17 cellular contexts compared by ENCODE assay signal in genomic region chr11:27237641-27238040, GRCh38.
A peak's percentile ranks its signal among the peaks of the same experiment; 100 is the strongest.
DNase-seq lines count a peak whose midpoint lies in the region; ATAC-seq, FAIRE-seq and TF ChIP-seq lines count a peak whose summit lies in the region.
"Had no signal": no experiment of that assay in that cellular context is flagged by ENCODE, and none has a peak within 500 bp of the region (broad histone marks: within the 10 kb centered on the region; RNA-seq: fewer than 3 reads in every experiment).

No MANE protein-coding gene starts in this region.

- H3K4me1 ChIP-seq in Peyer's patch (peaks cover 0 to 19% (median 0%) of the 10 kb centered on the region in 4 donors), mucosa of descending colon (ENCODE audit: low read depth) (peaks cover 36% of the 10 kb centered on the region), small intestine (ENCODE audit: control insufficient read depth in 2 of 2, insufficient read depth in 1 of 2, low read depth in 1 of 2, low read length in 1 of 2) (peaks cover 5 to 12% of the 10 kb centered on the region in 2 donors)
- H3K4me1 ChIP-seq: BE2C had no signal

- peak; percentile 56 for DNase-seq in HuH-7.5 (ENCODE audit: low spot score)
- DNase-seq in Peyer's patch = peak in 2 of 3 donors; percentile 52 to 54
- peak in 2 of 3 donors; percentile 53 to 67 for DNase-seq in mucosa of descending colon
- peak; percentile 89 for DNase-seq in small intestine
- DNase-seq in activated CD4-positive, alpha-beta T cell treated with anti-CD3 and anti-CD28 coated beads, Interleukin-2, amount 50 U/mL, for 1 hour = no peak
- DNase-seq: BE2C; CD4-positive, alpha-beta T cell; GF-D8; GOT3; IMR-90; Karpas-422; NCI-H1417 treated with DMSO at 0.1 percent for 48 hours; NCI-H1930 had no signal

- H3K9me3 ChIP-seq in Peyer's patch = no peaks in the 10 kb centered on the region
- H3K9me3 ChIP-seq in mucosa of descending colon = no peaks in the 10 kb centered on the region
- no peaks in the 10 kb centered on the region for H3K9me3 ChIP-seq in small intestine (ENCODE audit: control insufficient read depth, low read depth)
- H3K9me3 ChIP-seq: BE2C, SJSA1 had no signal

- no peak for TF ChIP-seq POLR2A in Peyer's patch (IDR thresholded peaks at IDR 0.05)

- intact Hi-C loops in mucosa of descending colon (cut with DNase I, micrococcal nuclease) = no loop called here

- no peak overlapping the region for H3K27ac ChIP-seq in Peyer's patch
- H3K27ac ChIP-seq in small intestine (ENCODE audit: low read depth in 1 of 2, low read length in 1 of 2) = peak overlapping the region in 1 of 2 donors; percentile 35
- H3K27ac ChIP-seq: SJSA1 had no signal

- FAIRE-seq in small intestine (lab: Jason Lieb, UNC) = no peak
- FAIRE-seq: GM12892 had no signal

- ATAC-seq in mucosa of descending colon (peak; percentile 79), HG03196 (IDR thresholded peaks at IDR 0.05; ENCODE audit: unreplicated experiment) (no peak), GM19455 (IDR thresholded peaks at IDR 0.05; ENCODE audit: unreplicated experiment) (no peak)

- no peak for TF ChIP-seq CTCF in Peyer's patch (IDR thresholded peaks at IDR 0.05)
- no peak for TF ChIP-seq CTCF in mucosa of descending colon (IDR thresholded peaks at IDR 0.05)

- H3K36me3 ChIP-seq in Peyer's patch (no peaks in the 10 kb centered on the region), mucosa of descending colon (ENCODE audit: low read depth) (no peaks in the 10 kb centered on the region), small intestine (ENCODE audit: control insufficient read depth in 2 of 2, insufficient read depth in 2 of 2, low read length in 2 of 2) (no peaks in the 10 kb centered on the region)
- H3K36me3 ChIP-seq: BE2C, SJSA1 had no signal

- no peak overlapping the region for H3K4me3 ChIP-seq in Peyer's patch
- H3K4me3 ChIP-seq in mucosa of descending colon = no peak overlapping the region
- no peak overlapping the region for H3K4me3 ChIP-seq in small intestine (ENCODE audit: low read depth in 1 of 2, low read length in 2 of 2)
- H3K4me3 ChIP-seq: SJSA1 had no signal

- H3K27me3 ChIP-seq in Peyer's patch (no peaks in the 10 kb centered on the region), small intestine (ENCODE audit: control insufficient read depth in 2 of 2, insufficient read depth in 2 of 2, low read length in 2 of 2) (no peaks in the 10 kb centered on the region)
- H3K27me3 ChIP-seq: BE2C, SJSA1 had no signal
